ENCODE assay signal across 1 cellular context in the genomic region with DNA sequence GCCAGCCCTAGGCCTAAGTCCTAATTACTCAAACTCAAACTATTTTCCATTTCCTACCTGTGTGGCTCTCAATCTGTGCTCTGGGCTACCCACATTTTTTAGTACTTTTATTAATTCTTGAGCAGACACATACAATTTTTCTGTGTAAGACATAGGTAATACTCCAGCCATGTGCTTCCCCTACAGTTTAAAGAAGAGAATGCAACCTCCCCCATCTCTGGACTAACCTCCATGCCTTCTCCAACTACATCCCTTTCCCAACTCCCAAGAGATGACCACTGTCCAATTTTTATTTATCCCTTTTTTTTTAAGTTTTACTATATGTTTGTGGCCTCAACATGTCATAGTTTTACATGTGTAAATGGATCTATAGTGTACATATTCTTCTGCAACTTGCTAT.
TF ChIP-seq lines count a peak whose summit lies in the region.

No MANE protein-coding gene starts in this region.

TF ChIP-seq in GM23338, 12 proteins besides CTCF, POLR2A, EP300 and RAD21 (continued from another document):
- TF ChIP-seq, protein P1, sequence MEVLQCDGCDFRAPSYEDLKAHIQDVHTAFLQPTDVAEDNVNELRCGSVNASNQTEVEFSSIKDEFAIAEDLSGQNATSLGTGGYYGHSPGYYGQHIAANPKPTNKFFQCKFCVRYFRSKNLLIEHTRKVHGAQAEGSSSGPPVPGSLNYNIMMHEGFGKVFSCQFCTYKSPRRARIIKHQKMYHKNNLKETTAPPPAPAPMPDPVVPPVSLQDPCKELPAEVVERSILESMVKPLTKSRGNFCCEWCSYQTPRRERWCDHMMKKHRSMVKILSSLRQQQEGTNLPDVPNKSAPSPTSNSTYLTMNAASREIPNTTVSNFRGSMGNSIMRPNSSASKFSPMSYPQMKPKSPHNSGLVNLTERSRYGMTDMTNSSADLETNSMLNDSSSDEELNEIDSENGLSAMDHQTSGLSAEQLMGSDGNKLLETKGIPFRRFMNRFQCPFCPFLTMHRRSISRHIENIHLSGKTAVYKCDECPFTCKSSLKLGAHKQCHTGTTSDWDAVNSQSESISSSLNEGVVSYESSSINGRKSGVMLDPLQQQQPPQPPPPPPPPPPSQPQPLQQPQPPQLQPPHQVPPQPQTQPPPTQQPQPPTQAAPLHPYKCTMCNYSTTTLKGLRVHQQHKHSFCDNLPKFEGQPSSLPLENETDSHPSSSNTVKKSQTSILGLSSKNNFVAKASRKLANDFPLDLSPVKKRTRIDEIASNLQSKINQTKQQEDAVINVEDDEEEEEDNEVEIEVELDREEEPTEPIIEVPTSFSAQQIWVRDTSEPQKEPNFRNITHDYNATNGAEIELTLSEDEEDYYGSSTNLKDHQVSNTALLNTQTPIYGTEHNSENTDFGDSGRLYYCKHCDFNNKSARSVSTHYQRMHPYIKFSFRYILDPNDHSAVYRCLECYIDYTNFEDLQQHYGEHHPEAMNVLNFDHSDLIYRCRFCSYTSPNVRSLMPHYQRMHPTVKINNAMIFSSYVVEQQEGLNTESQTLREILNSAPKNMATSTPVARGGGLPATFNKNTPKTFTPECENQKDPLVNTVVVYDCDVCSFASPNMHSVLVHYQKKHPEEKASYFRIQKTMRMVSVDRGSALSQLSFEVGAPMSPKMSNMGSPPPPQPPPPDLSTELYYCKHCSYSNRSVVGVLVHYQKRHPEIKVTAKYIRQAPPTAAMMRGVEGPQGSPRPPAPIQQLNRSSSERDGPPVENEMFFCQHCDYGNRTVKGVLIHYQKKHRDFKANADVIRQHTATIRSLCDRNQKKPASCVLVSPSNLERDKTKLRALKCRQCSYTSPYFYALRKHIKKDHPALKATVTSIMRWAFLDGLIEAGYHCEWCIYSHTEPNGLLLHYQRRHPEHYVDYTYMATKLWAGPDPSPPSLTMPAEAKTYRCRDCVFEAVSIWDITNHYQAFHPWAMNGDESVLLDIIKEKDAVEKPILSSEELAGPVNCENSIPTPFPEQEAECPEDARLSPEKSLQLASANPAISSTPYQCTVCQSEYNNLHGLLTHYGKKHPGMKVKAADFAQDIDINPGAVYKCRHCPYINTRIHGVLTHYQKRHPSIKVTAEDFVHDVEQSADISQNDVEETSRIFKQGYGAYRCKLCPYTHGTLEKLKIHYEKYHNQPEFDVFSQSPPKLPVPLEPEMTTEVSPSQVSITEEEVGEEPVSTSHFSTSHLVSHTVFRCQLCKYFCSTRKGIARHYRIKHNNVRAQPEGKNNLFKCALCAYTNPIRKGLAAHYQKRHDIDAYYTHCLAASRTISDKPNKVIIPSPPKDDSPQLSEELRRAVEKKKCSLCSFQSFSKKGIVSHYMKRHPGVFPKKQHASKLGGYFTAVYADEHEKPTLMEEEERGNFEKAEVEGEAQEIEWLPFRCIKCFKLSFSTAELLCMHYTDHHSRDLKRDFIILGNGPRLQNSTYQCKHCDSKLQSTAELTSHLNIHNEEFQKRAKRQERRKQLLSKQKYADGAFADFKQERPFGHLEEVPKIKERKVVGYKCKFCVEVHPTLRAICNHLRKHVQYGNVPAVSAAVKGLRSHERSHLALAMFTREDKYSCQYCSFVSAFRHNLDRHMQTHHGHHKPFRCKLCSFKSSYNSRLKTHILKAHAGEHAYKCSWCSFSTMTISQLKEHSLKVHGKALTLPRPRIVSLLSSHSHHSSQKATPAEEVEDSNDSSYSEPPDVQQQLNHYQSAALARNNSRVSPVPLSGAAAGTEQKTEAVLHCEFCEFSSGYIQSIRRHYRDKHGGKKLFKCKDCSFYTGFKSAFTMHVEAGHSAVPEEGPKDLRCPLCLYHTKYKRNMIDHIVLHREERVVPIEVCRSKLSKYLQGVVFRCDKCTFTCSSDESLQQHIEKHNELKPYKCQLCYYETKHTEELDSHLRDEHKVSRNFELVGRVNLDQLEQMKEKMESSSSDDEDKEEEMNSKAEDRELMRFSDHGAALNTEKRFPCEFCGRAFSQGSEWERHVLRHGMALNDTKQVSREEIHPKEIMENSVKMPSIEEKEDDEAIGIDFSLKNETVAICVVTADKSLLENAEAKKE (CRISPR knock-in tag; IDR thresholded peaks at IDR 0.05): no peak
- TF ChIP-seq EZH2 (IDR thresholded peaks at IDR 0.05; ENCODE audit: low read depth, unreplicated experiment) (no peak), NANOG (IDR thresholded peaks at IDR 0.05; ENCODE audit: borderline replicate concordance) (no peak), STAT1 (IDR thresholded peaks at IDR 0.05; ENCODE audit: unreplicated experiment) (no peak), EZH2phosphoT487 (IDR thresholded peaks at IDR 0.05; ENCODE audit: unreplicated experiment) (no peak), JUNB (IDR thresholded peaks at IDR 0.05; ENCODE audit: unreplicated experiment) (no peak)
